In genomic region chr3:10164546-10165393, GRCh38 we compare ENCODE assay signal across 1 cellular context.
TF ChIP-seq lines count a peak whose summit lies in the region.

TSS of gene IRAK2 (plus strand) at chr3:10164919. CDS start at chr3:10164955, 36 bp downstream.

TF ChIP-seq in K562, 482 proteins besides CTCF, POLR2A, EP300 and RAD21 (continued from another document and continues in another):
- peak; percentile 80; the same call in 1 of the 2 replicates for TF ChIP-seq ARID4B (CRISPR knock-in tag; IDR thresholded peaks at IDR 0.05)
- TF ChIP-seq ZBTB7A (IDR thresholded peaks at IDR 0.05; ENCODE audit: borderline replicate concordance, control insufficient read depth, low read depth, low read length) = peak; percentile 71; the same call in 1 of the 2 replicates
- 0 out of 2 replicates have a peak, but pooled peaks have one; percentile 11 for TF ChIP-seq ZBTB40 (IDR thresholded peaks at IDR 0.05)
- TF ChIP-seq ZBTB40 (CRISPR knock-in tag; IDR thresholded peaks at IDR 0.05) = no peak
- TF ChIP-seq MGA (IDR thresholded peaks at IDR 0.05) = peak; percentile 82
- 0 out of 4 replicates have a peak, but pooled peaks of 1 of the 2 experiments have one; percentile 36 for TF ChIP-seq KDM4B (IDR thresholded peaks at IDR 0.05; ENCODE audit: borderline replicate concordance in 2 of 2, low read depth in 1 of 2)
- TF ChIP-seq STAT6 (CRISPR knock-in tag; IDR thresholded peaks at IDR 0.05) = 0 out of 2 replicates have a peak, but pooled peaks have one; percentile 45
- no peak for TF ChIP-seq KAT2B (IDR thresholded peaks at IDR 0.05; ENCODE audit: low read depth, low read length)
- TF ChIP-seq ADNP (tag; IDR thresholded peaks at IDR 0.05) = 0 out of 2 replicates have a peak, but pooled peaks have one; percentile 28
- TF ChIP-seq ZBTB1 (CRISPR knock-in tag; IDR thresholded peaks at IDR 0.05; ENCODE audit: borderline replicate concordance, low read depth) = peak; percentile 71; the same call in 1 of the 2 replicates
- TF ChIP-seq SMC3 (conservative IDR thresholded peaks at IDR 0.05; ENCODE audit: insufficient read depth, low read depth, low read length) = peak; percentile 38
- TF ChIP-seq ZBTB33 (CRISPR knock-in tag; IDR thresholded peaks at IDR 0.05) = peak; percentile 48
- TF ChIP-seq ZNF76 (CRISPR knock-in tag; IDR thresholded peaks at IDR 0.05; ENCODE audit: borderline replicate concordance) = 0 out of 2 replicates have a peak, but pooled peaks have one; percentile 24
- TF ChIP-seq FOXA1 (IDR thresholded peaks at IDR 0.05; ENCODE audit: borderline replicate concordance) = no peak
- TF ChIP-seq MCM3 (IDR thresholded peaks at IDR 0.05) = no peak
